ENCODE assay signal across 22 cellular contexts in the genomic region with DNA sequence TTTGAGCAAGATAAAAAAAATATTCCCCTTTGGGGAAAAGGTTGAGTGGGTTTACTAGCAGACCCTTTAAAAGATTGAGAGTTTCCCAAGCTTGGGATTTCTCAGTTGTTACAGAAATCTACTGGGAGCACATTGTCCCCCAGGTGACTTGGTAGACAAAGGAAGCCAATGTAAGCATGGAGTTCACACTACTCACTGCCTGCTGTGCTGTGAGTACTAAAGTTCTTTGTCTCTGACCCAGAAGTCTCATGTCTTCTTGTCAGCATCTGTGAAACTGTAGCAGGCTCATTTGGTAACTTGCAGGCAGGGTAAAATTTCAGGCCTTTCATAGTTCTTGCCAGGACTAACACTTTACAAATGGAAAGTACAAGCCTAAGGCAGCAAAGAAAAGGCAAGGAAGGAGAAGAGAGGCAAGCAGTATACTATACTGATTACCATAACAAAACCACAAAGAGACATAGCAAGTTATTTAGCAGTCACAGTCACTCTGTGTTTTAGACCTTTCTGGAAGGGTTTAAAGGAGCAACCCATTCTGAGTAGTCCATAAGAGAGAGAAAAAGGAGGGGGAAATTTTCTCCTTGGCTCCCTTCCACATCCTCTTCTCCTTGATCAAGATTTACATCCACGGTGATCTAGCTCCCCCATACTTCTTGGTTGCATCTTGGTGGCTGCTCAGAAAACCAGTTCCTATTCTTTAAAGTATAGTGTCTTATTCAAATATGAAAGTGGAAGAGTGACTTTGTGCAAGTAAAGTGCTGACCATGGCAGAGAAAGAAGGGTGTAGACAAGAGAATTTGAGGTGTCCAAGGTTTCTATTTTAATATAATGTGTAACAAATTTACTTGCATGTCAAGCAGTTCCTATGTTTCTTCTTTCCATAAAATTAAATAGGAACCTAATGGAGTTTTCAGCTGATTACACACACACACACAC.
"Had no signal": no experiment of that assay in that cellular context is flagged by ENCODE, and none has a peak within 500 bp of the region (broad histone marks: within the 10 kb centered on the region; RNA-seq: fewer than 3 reads in every experiment).

No MANE protein-coding gene starts in this region.

- H3K27me3 ChIP-seq: gastroesophageal sphincter, heart left ventricle, spleen, tibial nerve had no signal

- ATAC-seq: gastroesophageal sphincter; heart left ventricle; left cardiac atrium; naive thymus-derived CD8-positive, alpha-beta T cell had no signal

- H3K4me1 Mint-ChIP-seq: activated CD4-positive, alpha-beta memory T cell treated with anti-CD3 and anti-CD28 coated beads, Interleukin-2, amount 10 ng/mL, durations not matched to agents 7 days and 5 days; naive thymus-derived CD8-positive, alpha-beta T cell had no signal

- H3K4me3 Mint-ChIP-seq: activated CD4-positive, alpha-beta memory T cell treated with anti-CD3 and anti-CD28 coated beads, Interleukin-2, amount 10 ng/mL, durations not matched to agents 7 days and 5 days; activated naive CD4-positive, alpha-beta T cell treated with anti-CD3 and anti-CD28 coated beads for 36 hours; activated T-cell treated with anti-CD3 and anti-CD28 coated beads, Interleukin-2, amount 50 U/mL, for 24 hours; brain; naive thymus-derived CD8-positive, alpha-beta T cell; stimulated activated naive CD8-positive, alpha-beta T cell treated with anti-CD3 and anti-CD28 coated beads, Interleukin-15, Interleukin-2, amounts not matched to agents 100 ng/mL and 50 ng/mL, for 24 hours had no signal

- H3K4me1 ChIP-seq: gastroesophageal sphincter, heart left ventricle, spleen, tibial nerve had no signal

- H3K27ac ChIP-seq: coronary artery, gastroesophageal sphincter, heart left ventricle, spleen, tibial nerve had no signal

- H3K4me3 ChIP-seq: coronary artery, gastroesophageal sphincter, heart left ventricle, spleen, tibial nerve had no signal

- DNase-seq: activated CD4-positive, alpha-beta memory T cell treated with anti-CD3 and anti-CD28 coated beads, Interleukin-2, amount 10 ng/mL, durations not matched to agents 7 days and 5 days; activated CD4-positive, alpha-beta T cell treated with anti-CD3 and anti-CD28 coated beads for 48 hours; activated CD4-positive, CD25-positive, alpha-beta regulatory T cell; activated naive CD4-positive, alpha-beta T cell treated with anti-CD3 and anti-CD28 coated beads for 36 hours; activated T-cell treated with anti-CD3 and anti-CD28 coated beads, Interleukin-2, amount 50 U/mL, for 24 hours; anterior cingulate cortex; central memory CD4-positive, alpha-beta T cell; erythroblast; heart left ventricle; left cardiac atrium; mesenchymal stem cell; naive thymus-derived CD8-positive, alpha-beta T cell; posterior cingulate gyrus; spleen; stimulated activated CD4-positive, alpha-beta T cell treated with anti-CD3 and anti-CD28 coated beads, Interleukin-1b, Interleukin-23, amount 100 ng/mL, for 48 hours; T-helper 1 cell; T-helper 9 cell had no signal

- H3K27me3 Mint-ChIP-seq: activated CD4-positive, alpha-beta memory T cell treated with anti-CD3 and anti-CD28 coated beads, Interleukin-2, amount 10 ng/mL, durations not matched to agents 7 days and 5 days; brain had no signal

- H3K9me3 Mint-ChIP-seq: activated CD4-positive, alpha-beta memory T cell treated with anti-CD3 and anti-CD28 coated beads, Interleukin-2, amount 10 ng/mL, durations not matched to agents 7 days and 5 days; activated T-cell treated with anti-CD3 and anti-CD28 coated beads, Interleukin-2, amount 50 U/mL, for 24 hours had no signal

- H3K27ac Mint-ChIP-seq: activated CD4-positive, alpha-beta memory T cell treated with anti-CD3 and anti-CD28 coated beads, Interleukin-2, amount 10 ng/mL, durations not matched to agents 7 days and 5 days; activated naive CD4-positive, alpha-beta T cell treated with anti-CD3 and anti-CD28 coated beads for 36 hours; activated T-cell treated with anti-CD3 and anti-CD28 coated beads, Interleukin-2, amount 50 U/mL, for 24 hours; brain; naive thymus-derived CD8-positive, alpha-beta T cell; stimulated activated naive CD8-positive, alpha-beta T cell treated with anti-CD3 and anti-CD28 coated beads, Interleukin-15, Interleukin-2, amounts not matched to agents 100 ng/mL and 50 ng/mL, for 24 hours had no signal

- H3K9me3 ChIP-seq: tibial nerve had no signal

- H3K36me3 ChIP-seq: gastroesophageal sphincter, heart left ventricle, spleen, tibial nerve had no signal

- H3K36me3 Mint-ChIP-seq: naive thymus-derived CD8-positive, alpha-beta T cell had no signal
